16 cellular contexts compared by ENCODE assay signal in the genomic region with DNA sequence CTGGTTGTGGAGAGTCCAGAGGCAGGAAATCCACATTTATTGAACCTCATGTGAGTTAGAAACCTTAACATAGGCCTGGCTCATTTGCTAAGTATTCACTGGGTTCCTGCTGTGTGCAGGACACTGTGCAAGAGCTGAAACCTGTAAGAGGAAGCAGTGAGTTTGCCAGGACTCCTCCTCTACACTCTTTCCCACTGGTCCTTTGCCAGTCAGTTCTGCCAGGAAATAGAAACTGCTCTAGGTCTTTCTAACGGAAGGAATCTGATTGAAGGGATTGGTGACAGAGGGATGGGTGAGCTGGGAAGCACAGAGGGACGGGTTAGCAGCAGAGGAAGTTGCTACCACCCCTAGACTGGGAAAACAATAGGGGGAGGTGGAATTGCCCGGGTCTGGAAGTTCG.
DNase-seq lines count a peak whose midpoint lies in the region; ATAC-seq and TF ChIP-seq lines count a peak whose summit lies in the region.
"Had no signal": no experiment of that assay in that cellular context is flagged by ENCODE, and none has a peak within 500 bp of the region (broad histone marks: within the 10 kb centered on the region; RNA-seq: fewer than 3 reads in every experiment).

No MANE protein-coding gene starts in this region.

- TF ChIP-seq CTCF in heart right ventricle (IDR thresholded peaks at IDR 0.05) = no peak

- no peaks in the 10 kb centered on the region for H3K27me3 ChIP-seq in adipocyte (replicated peaks; ENCODE audit: control insufficient read depth, insufficient read depth, low read length)
- no peaks in the 10 kb centered on the region for H3K27me3 ChIP-seq in heart right ventricle

- H3K4me1 Mint-ChIP-seq in activated naive CD4-positive, alpha-beta T cell treated with anti-CD3 and anti-CD28 coated beads, Interleukin-2, amount 10 ng/mL, durations not matched to agents 7 days and 5 days = no peaks in the 10 kb centered on the region
- H3K4me1 Mint-ChIP-seq: activated CD4-positive, alpha-beta T cell treated with anti-CD3 and anti-CD28 coated beads, Interleukin-2, amount 10 ng/mL, durations not matched to agents 24 days and 14 days had no signal

- DNase-seq in Right ventricle myocardium inferior (ENCODE audit: missing footprints) (no peak), cardiac septum (ENCODE audit: low spot score) (no peak), adipocyte (ENCODE audit: low read depth) (peak; percentile 33), heart right ventricle (peak in 1 of 2 donors; percentile 54), NCI-H748 (lab: John Stamatoyannopoulos, UW; ENCODE audit: unreplicated experiment) (no peak)
- no peak for DNase-seq in activated naive CD4-positive, alpha-beta T cell treated with anti-CD3 and anti-CD28 coated beads, Interleukin-2, amount 10 ng/mL, durations not matched to agents 7 days and 5 days
- no peak for DNase-seq in stimulated activated CD4-positive, alpha-beta T cell treated with anti-CD3 and anti-CD28 coated beads, Interleukin-2, amount 100 ng/mL, for 48 hours
- DNase-seq: activated CD4-positive, alpha-beta T cell treated with anti-CD3 and anti-CD28 coated beads, Interleukin-2, amount 10 ng/mL, durations not matched to agents 24 days and 14 days; effector memory CD4-positive, alpha-beta T cell; GDM1; KBM-7; stimulated activated naive CD8-positive, alpha-beta T cell treated with anti-CD3 and anti-CD28 coated beads, Interleukin-15, Interleukin-2, amounts not matched to agents 100 U/mL and 50 U/mL, for 24 hours had no signal

- H3K4me3 Mint-ChIP-seq in activated naive CD4-positive, alpha-beta T cell treated with anti-CD3 and anti-CD28 coated beads, Interleukin-2, amount 10 ng/mL, durations not matched to agents 7 days and 5 days = no peak overlapping the region
- H3K4me3 Mint-ChIP-seq: activated CD4-positive, alpha-beta T cell treated with anti-CD3 and anti-CD28 coated beads, Interleukin-2, amount 10 ng/mL, durations not matched to agents 24 days and 14 days; B cell; neural crest cell had no signal

- H3K27ac Mint-ChIP-seq in activated naive CD4-positive, alpha-beta T cell treated with anti-CD3 and anti-CD28 coated beads, Interleukin-2, amount 10 ng/mL, durations not matched to agents 7 days and 5 days = no peak overlapping the region
- H3K27ac Mint-ChIP-seq: activated CD4-positive, alpha-beta T cell treated with anti-CD3 and anti-CD28 coated beads, Interleukin-2, amount 10 ng/mL, durations not matched to agents 24 days and 14 days; activated naive CD4-positive, alpha-beta T cell treated with anti-CD3 and anti-CD28 coated beads, Interleukin-2, amount 50 U/mL, for 72 hours; B cell had no signal

- intact Hi-C loops in Right ventricle myocardium inferior (cut with DNase I) (loop anchor here (2.0 to 5.0 kb wide), 2 partner anchors 33 to 408 kb away; partner anchors contain the start of gene CDYL), cardiac septum (cut with DNase I) (loop anchor here (2.0 to 5.0 kb wide), 2 partner anchors 33 to 93 kb away; no protein-coding TSS in a partner anchor), heart right ventricle (cut with DNase I) (loop anchor here in 2 of 10 donors (1.0 to 5.0 kb wide), 2 partner anchors 11 to 933 kb away; no protein-coding TSS in a partner anchor)

- ATAC-seq in Right ventricle myocardium inferior = peak; percentile 62
- ATAC-seq in heart right ventricle = peak; percentile 46 to 74 (median 56)
- no peak for ATAC-seq in GM21381 (IDR thresholded peaks at IDR 0.05; ENCODE audit: unreplicated experiment)
- ATAC-seq: activated naive CD4-positive, alpha-beta T cell treated with anti-CD3 and anti-CD28 coated beads, Interleukin-2, amount 50 U/mL, for 72 hours; stimulated activated naive CD8-positive, alpha-beta T cell treated with anti-CD3 and anti-CD28 coated beads, Interleukin-15, Interleukin-2, amounts not matched to agents 100 U/mL and 50 U/mL, for 24 hours had no signal

- WGBS in heart right ventricle, 2 donors = 40 to 49% methylated on average over 4 of the region's 4 CpGs

- H3K4me1 ChIP-seq in adipocyte (ENCODE audit: control insufficient read depth, insufficient read depth, low read length) (peaks cover 29% of the 10 kb centered on the region), heart right ventricle (peaks cover 5 to 49% (median 32%) of the 10 kb centered on the region in 9 donors)

- H3K27me3 Mint-ChIP-seq in activated naive CD4-positive, alpha-beta T cell treated with anti-CD3 and anti-CD28 coated beads, Interleukin-2, amount 10 ng/mL, durations not matched to agents 7 days and 5 days = peaks cover 12% of the 10 kb centered on the region
- H3K27me3 Mint-ChIP-seq: activated CD4-positive, alpha-beta T cell treated with anti-CD3 and anti-CD28 coated beads, Interleukin-2, amount 10 ng/mL, durations not matched to agents 24 days and 14 days had no signal

- H3K4me3 ChIP-seq in adipocyte (ENCODE audit: low read length) (peak overlapping the region; percentile 46), heart right ventricle (no peak overlapping the region)

- H3K9ac ChIP-seq in adipocyte (ENCODE audit: low read length) = peak overlapping the region; percentile 31

- peak overlapping the region in 9 of 10 donors; percentile 55 to 88 (median 79) for H3K27ac ChIP-seq in heart right ventricle

- H3K36me3 Mint-ChIP-seq in activated naive CD4-positive, alpha-beta T cell treated with anti-CD3 and anti-CD28 coated beads, Interleukin-2, amount 10 ng/mL, durations not matched to agents 7 days and 5 days = no peaks in the 10 kb centered on the region
- H3K36me3 Mint-ChIP-seq: activated naive CD4-positive, alpha-beta T cell treated with anti-CD3 and anti-CD28 coated beads, Interleukin-2, amount 50 U/mL, for 72 hours had no signal

- H3K9me3 Mint-ChIP-seq in activated naive CD4-positive, alpha-beta T cell treated with anti-CD3 and anti-CD28 coated beads, Interleukin-2, amount 10 ng/mL, durations not matched to agents 7 days and 5 days = no peaks in the 10 kb centered on the region
- H3K9me3 Mint-ChIP-seq: activated CD4-positive, alpha-beta T cell treated with anti-CD3 and anti-CD28 coated beads, Interleukin-2, amount 10 ng/mL, durations not matched to agents 24 days and 14 days; activated naive CD4-positive, alpha-beta T cell treated with anti-CD3 and anti-CD28 coated beads, Interleukin-2, amount 50 U/mL, for 72 hours; neural crest cell had no signal

- CTCF ChIA-PET in activated naive CD4-positive, alpha-beta T cell treated with anti-CD3 and anti-CD28 coated beads, Interleukin-2, amount 10 ng/mL, durations not matched to agents 7 days and 5 days (lab: Charles Lee) = interaction anchor here (0.5 kb wide), 1 partner anchor 709 kb away, joined by 4 read pairs; no protein-coding TSS in a partner anchor

- H3K36me3 ChIP-seq in adipocyte (ENCODE audit: control insufficient read depth, insufficient read depth, low read length, severe bottlenecking) = no peaks in the 10 kb centered on the region
- H3K36me3 ChIP-seq in heart right ventricle = no peaks in the 10 kb centered on the region

- no peaks in the 10 kb centered on the region for H3K9me3 ChIP-seq in adipocyte (ENCODE audit: control insufficient read depth, low read length)
- no peaks in the 10 kb centered on the region for H3K9me3 ChIP-seq in heart right ventricle
